In the genomic region with DNA sequence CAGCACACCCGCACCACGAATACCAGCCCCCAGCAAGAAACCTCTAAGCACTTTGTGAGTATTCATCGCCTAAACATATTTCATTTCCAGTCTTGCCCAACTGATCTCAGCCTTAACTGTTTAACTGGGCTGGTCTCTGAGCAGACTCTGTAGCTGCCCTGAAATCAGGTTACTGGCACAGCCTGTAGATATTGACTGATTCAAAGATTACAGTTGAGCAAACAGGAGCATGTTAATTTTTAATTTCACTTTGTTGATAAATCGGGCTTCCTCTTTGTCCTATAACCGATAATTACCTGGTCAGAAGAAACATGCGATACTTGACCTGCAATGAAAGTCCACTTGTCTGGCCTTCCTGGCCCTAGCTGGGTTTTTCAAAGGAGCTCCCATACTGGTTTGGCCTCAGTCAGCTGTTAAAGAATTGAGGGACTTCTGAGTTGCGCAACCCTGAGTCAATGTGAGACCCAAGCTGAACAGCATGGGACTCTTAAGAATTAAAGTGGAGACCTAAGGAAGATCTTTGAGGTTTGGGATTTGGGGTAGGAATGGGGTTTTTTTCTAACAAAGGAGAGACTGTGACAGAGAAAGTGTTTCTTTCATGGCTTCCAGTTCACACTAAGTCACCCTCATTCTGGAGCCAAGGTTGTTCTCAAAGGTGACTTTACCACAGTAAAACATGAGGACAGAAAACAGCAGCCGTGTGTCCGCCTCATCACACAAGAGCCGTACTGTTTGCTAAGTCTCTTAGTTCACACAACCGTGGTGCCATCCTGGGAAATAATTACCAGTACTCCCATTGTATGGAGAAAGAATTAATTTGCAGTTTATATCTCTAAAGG, we compare ENCODE assay signal across 1 cellular context.
TF ChIP-seq lines count a peak whose summit lies in the region.

No MANE protein-coding gene starts in this region.

TF ChIP-seq in HepG2, 621 proteins besides CTCF, POLR2A, EP300 and RAD21 (continued from another document and continues in another):
- TF ChIP-seq, protein P1, sequence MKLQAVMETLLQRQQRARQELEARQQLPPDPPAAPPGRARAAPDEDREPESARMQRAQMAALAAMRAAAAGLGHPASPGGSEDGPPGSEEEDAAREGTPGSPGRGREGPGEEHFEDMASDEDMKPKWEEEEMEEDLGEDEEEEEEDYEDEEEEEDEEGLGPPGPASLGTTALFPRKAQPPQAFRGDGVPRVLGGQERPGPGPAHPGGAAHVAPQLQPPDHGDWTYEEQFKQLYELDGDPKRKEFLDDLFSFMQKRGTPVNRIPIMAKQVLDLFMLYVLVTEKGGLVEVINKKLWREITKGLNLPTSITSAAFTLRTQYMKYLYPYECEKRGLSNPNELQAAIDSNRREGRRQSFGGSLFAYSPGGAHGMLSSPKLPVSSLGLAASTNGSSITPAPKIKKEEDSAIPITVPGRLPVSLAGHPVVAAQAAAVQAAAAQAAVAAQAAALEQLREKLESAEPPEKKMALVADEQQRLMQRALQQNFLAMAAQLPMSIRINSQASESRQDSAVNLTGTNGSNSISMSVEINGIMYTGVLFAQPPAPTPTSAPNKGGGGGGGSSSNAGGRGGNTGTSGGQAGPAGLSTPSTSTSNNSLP (IDR thresholded peaks at IDR 0.05; ENCODE audit: low read depth, low read length): peak; percentile 99
- peak; percentile 12; the same call in 1 of the 2 replicates for TF ChIP-seq NFYC (CRISPR knock-in tag; IDR thresholded peaks at IDR 0.05)
- TF ChIP-seq, protein P2, sequence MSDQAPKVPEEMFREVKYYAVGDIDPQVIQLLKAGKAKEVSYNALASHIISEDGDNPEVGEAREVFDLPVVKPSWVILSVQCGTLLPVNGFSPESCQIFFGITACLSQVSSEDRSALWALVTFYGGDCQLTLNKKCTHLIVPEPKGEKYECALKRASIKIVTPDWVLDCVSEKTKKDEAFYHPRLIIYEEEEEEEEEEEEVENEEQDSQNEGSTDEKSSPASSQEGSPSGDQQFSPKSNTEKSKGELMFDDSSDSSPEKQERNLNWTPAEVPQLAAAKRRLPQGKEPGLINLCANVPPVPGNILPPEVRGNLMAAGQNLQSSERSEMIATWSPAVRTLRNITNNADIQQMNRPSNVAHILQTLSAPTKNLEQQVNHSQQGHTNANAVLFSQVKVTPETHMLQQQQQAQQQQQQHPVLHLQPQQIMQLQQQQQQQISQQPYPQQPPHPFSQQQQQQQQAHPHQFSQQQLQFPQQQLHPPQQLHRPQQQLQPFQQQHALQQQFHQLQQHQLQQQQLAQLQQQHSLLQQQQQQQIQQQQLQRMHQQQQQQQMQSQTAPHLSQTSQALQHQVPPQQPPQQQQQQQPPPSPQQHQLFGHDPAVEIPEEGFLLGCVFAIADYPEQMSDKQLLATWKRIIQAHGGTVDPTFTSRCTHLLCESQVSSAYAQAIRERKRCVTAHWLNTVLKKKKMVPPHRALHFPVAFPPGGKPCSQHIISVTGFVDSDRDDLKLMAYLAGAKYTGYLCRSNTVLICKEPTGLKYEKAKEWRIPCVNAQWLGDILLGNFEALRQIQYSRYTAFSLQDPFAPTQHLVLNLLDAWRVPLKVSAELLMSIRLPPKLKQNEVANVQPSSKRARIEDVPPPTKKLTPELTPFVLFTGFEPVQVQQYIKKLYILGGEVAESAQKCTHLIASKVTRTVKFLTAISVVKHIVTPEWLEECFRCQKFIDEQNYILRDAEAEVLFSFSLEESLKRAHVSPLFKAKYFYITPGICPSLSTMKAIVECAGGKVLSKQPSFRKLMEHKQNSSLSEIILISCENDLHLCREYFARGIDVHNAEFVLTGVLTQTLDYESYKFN (CRISPR knock-in tag; conservative IDR thresholded peaks at IDR 0.05): peak; percentile 99
- TF ChIP-seq DR1 (CRISPR knock-in tag; IDR thresholded peaks at IDR 0.05): 0 out of 2 replicates have a peak, but pooled peaks have one; percentile 26
- no peak for TF ChIP-seq CC2D1A (CRISPR knock-in tag; IDR thresholded peaks at IDR 0.05)
- no peak for TF ChIP-seq ARHGAP35 (CRISPR knock-in tag; IDR thresholded peaks at IDR 0.05; ENCODE audit: borderline replicate concordance)
- no peak for TF ChIP-seq PHF20 (CRISPR knock-in tag; IDR thresholded peaks at IDR 0.05)
- TF ChIP-seq HNRNPK (IDR thresholded peaks at IDR 0.05; ENCODE audit: low read depth, low read length, poor library complexity, severe bottlenecking): no peak
- peak; percentile 96 for TF ChIP-seq GFI1 (CRISPR knock-in tag; IDR thresholded peaks at IDR 0.05; ENCODE audit: borderline replicate concordance)
- no peak for TF ChIP-seq ZNF496 (CRISPR knock-in tag; IDR thresholded peaks at IDR 0.05; ENCODE audit: insufficient replicate concordance)
- TF ChIP-seq ATF1 (CRISPR knock-in tag; IDR thresholded peaks at IDR 0.05): no peak
- TF ChIP-seq, protein P3, sequence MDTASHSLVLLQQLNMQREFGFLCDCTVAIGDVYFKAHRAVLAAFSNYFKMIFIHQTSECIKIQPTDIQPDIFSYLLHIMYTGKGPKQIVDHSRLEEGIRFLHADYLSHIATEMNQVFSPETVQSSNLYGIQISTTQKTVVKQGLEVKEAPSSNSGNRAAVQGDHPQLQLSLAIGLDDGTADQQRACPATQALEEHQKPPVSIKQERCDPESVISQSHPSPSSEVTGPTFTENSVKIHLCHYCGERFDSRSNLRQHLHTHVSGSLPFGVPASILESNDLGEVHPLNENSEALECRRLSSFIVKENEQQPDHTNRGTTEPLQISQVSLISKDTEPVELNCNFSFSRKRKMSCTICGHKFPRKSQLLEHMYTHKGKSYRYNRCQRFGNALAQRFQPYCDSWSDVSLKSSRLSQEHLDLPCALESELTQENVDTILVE (CRISPR knock-in tag; IDR thresholded peaks at IDR 0.05): peak; percentile 74
- no peak for TF ChIP-seq AKAP8 (CRISPR knock-in tag; IDR thresholded peaks at IDR 0.05)
- peak; percentile 88 for TF ChIP-seq ONECUT2 (CRISPR knock-in tag; IDR thresholded peaks at IDR 0.05)
- no peak for TF ChIP-seq SETDB1 (CRISPR knock-in tag; IDR thresholded peaks at IDR 0.05; ENCODE audit: borderline replicate concordance)
- TF ChIP-seq SP140L (CRISPR knock-in tag; IDR thresholded peaks at IDR 0.05; ENCODE audit: borderline replicate concordance): 0 out of 2 replicates have a peak, but pooled peaks have one; percentile 48
- TF ChIP-seq FOXO1 (CRISPR knock-in tag; IDR thresholded peaks at IDR 0.05): peak; percentile 36; the same call in 1 of the 2 replicates
- TF ChIP-seq ETV6 (CRISPR knock-in tag; conservative IDR thresholded peaks at IDR 0.05): no peak
- no peak for TF ChIP-seq SRSF4 (IDR thresholded peaks at IDR 0.05; ENCODE audit: low read depth, low read length, poor library complexity, severe bottlenecking)
- TF ChIP-seq ZNF124 (CRISPR knock-in tag; IDR thresholded peaks at IDR 0.05): no peak; the same call in 1 of the 2 replicates
- peak; percentile 35; the same call in 1 of the 2 replicates for TF ChIP-seq ZNF143 (CRISPR knock-in tag; IDR thresholded peaks at IDR 0.05)
- TF ChIP-seq, protein P4, sequence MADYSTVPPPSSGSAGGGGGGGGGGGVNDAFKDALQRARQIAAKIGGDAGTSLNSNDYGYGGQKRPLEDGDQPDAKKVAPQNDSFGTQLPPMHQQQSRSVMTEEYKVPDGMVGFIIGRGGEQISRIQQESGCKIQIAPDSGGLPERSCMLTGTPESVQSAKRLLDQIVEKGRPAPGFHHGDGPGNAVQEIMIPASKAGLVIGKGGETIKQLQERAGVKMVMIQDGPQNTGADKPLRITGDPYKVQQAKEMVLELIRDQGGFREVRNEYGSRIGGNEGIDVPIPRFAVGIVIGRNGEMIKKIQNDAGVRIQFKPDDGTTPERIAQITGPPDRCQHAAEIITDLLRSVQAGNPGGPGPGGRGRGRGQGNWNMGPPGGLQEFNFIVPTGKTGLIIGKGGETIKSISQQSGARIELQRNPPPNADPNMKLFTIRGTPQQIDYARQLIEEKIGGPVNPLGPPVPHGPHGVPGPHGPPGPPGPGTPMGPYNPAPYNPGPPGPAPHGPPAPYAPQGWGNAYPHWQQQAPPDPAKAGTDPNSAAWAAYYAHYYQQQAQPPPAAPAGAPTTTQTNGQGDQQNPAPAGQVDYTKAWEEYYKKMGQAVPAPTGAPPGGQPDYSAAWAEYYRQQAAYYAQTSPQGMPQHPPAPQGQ (CRISPR knock-in tag; IDR thresholded peaks at IDR 0.05; ENCODE audit: borderline replicate concordance): no peak
- no peak for TF ChIP-seq ADNP (CRISPR knock-in tag; IDR thresholded peaks at IDR 0.05)
- TF ChIP-seq ZNF33A (CRISPR knock-in tag; IDR thresholded peaks at IDR 0.05; ENCODE audit: borderline replicate concordance): peak; percentile 88; the same call in 1 of the 2 replicates
- no peak for TF ChIP-seq CCAR2 (optimal IDR thresholded peaks at IDR 0.05; ENCODE audit: low read depth, low read length)
- no peak for TF ChIP-seq ZNF891 (CRISPR knock-in tag; IDR thresholded peaks at IDR 0.05)
- peak; percentile 78 for TF ChIP-seq HDAC2 (CRISPR knock-in tag; IDR thresholded peaks at IDR 0.05)
- TF ChIP-seq EED (CRISPR knock-in tag; IDR thresholded peaks at IDR 0.05): no peak
- no peak for TF ChIP-seq ATF7 (IDR thresholded peaks at IDR 0.05)
- no peak for TF ChIP-seq ATF7 (CRISPR knock-in tag; IDR thresholded peaks at IDR 0.05)
- TF ChIP-seq, protein P5, sequence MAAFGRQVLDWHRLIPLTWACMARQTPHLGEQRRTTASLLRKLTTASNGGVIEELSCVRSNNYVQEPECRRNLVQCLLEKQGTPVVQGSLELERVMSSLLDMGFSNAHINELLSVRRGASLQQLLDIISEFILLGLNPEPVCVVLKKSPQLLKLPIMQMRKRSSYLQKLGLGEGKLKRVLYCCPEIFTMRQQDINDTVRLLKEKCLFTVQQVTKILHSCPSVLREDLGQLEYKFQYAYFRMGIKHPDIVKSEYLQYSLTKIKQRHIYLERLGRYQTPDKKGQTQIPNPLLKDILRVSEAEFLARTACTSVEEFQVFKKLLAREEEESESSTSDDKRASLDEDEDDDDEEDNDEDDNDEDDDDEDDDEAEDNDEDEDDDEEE (CRISPR knock-in tag; IDR thresholded peaks at IDR 0.05): no peak
- TF ChIP-seq ZNF234 (CRISPR knock-in tag; conservative IDR thresholded peaks at IDR 0.05): no peak
- TF ChIP-seq NONO (IDR thresholded peaks at IDR 0.05): no peak
- TF ChIP-seq NONO (CRISPR knock-in tag; conservative IDR thresholded peaks at IDR 0.05): peak; percentile 80
- peak; percentile 29; the same call in 1 of the 2 replicates for TF ChIP-seq ZNF782 (CRISPR knock-in tag; IDR thresholded peaks at IDR 0.05; ENCODE audit: borderline replicate concordance)
- TF ChIP-seq, protein P6, sequence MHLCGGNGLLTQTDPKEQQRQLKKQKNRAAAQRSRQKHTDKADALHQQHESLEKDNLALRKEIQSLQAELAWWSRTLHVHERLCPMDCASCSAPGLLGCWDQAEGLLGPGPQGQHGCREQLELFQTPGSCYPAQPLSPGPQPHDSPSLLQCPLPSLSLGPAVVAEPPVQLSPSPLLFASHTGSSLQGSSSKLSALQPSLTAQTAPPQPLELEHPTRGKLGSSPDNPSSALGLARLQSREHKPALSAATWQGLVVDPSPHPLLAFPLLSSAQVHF (CRISPR knock-in tag; IDR thresholded peaks at IDR 0.05): no peak
- peak; percentile 87; the same call in 1 of the 2 replicates for TF ChIP-seq HOXA5 (CRISPR knock-in tag; IDR thresholded peaks at IDR 0.05)
- TF ChIP-seq TBL1XR1 (IDR thresholded peaks at IDR 0.05; ENCODE audit: borderline replicate concordance, low read length, partially characterized antibody): peak; percentile 42
- 0 out of 2 replicates have a peak, but pooled peaks have one; percentile 18 for TF ChIP-seq FOXP1 (IDR thresholded peaks at IDR 0.05)
- TF ChIP-seq FOXP1 (CRISPR knock-in tag; IDR thresholded peaks at IDR 0.05): peak; percentile 70
- TF ChIP-seq ZSCAN30 (CRISPR knock-in tag; IDR thresholded peaks at IDR 0.05): no peak
- TF ChIP-seq ZFP82 (CRISPR knock-in tag; IDR thresholded peaks at IDR 0.05; ENCODE audit: borderline replicate concordance): no peak
- TF ChIP-seq ZIK1 (CRISPR knock-in tag; IDR thresholded peaks at IDR 0.05; ENCODE audit: borderline replicate concordance, low read depth): no peak
- 0 out of 2 replicates have a peak, but pooled peaks have one; percentile 57 for TF ChIP-seq ZNF747 (CRISPR knock-in tag; IDR thresholded peaks at IDR 0.05; ENCODE audit: borderline replicate concordance)
- TF ChIP-seq, protein P7, sequence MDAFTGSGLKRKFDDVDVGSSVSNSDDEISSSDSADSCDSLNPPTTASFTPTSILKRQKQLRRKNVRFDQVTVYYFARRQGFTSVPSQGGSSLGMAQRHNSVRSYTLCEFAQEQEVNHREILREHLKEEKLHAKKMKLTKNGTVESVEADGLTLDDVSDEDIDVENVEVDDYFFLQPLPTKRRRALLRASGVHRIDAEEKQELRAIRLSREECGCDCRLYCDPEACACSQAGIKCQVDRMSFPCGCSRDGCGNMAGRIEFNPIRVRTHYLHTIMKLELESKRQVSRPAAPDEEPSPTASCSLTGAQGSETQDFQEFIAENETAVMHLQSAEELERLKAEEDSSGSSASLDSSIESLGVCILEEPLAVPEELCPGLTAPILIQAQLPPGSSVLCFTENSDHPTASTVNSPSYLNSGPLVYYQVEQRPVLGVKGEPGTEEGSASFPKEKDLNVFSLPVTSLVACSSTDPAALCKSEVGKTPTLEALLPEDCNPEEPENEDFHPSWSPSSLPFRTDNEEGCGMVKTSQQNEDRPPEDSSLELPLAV (CRISPR knock-in tag; conservative IDR thresholded peaks at IDR 0.05; ENCODE audit: low read depth): no peak
- TF ChIP-seq RFXAP (CRISPR knock-in tag; IDR thresholded peaks at IDR 0.05; ENCODE audit: borderline replicate concordance): peak; percentile 81
- TF ChIP-seq, protein P8, sequence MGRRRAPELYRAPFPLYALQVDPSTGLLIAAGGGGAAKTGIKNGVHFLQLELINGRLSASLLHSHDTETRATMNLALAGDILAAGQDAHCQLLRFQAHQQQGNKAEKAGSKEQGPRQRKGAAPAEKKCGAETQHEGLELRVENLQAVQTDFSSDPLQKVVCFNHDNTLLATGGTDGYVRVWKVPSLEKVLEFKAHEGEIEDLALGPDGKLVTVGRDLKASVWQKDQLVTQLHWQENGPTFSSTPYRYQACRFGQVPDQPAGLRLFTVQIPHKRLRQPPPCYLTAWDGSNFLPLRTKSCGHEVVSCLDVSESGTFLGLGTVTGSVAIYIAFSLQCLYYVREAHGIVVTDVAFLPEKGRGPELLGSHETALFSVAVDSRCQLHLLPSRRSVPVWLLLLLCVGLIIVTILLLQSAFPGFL (CRISPR knock-in tag; IDR thresholded peaks at IDR 0.05): no peak
- TF ChIP-seq POGZ (CRISPR knock-in tag; IDR thresholded peaks at IDR 0.05): peak; percentile 65
- no peak for TF ChIP-seq ZNF260 (CRISPR knock-in tag; IDR thresholded peaks at IDR 0.05; ENCODE audit: borderline replicate concordance, low read depth)
